In the genomic region with DNA sequence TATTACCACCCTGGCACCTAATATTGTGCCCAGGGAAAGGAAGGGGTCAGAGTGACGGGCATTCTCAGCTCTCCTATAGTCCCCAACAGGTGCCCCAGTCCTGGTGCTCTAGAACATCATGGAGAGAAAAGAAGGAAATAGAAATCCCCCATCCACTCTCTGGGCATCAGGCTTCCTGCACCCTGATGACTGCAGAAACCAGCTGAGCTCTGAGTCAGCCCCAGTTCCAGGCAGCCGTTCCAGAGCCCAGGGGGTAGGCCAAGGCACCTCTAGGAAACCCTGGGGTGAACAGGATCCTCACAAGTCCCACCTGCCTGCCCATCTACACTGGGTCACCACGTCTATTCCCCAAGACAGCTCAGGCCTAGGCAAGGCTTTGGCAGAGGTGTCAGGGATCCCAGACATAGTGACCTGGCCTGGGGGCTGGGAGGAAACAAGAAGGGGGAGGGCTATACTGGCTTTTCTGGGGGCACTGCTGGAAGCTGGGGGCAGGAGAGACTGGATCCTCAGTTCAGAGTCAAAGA, we compare ENCODE assay signal across 14 cellular contexts. TPM values are rescaled to one million over a fixed set of nuclear protein-coding genes. Genes with fewer than 3 reads are reported as not detected.
A peak's percentile ranks its signal among the peaks of the same experiment; 100 is the strongest.
DNase-seq lines count a peak whose midpoint lies in the region; ATAC-seq and TF ChIP-seq lines count a peak whose summit lies in the region.
"Had no signal": no experiment of that assay in that cellular context is flagged by ENCODE, and none has a peak within 500 bp of the region (broad histone marks: within the 10 kb centered on the region; RNA-seq: fewer than 3 reads in every experiment).

No MANE protein-coding gene starts in this region.

- H3K36me3 ChIP-seq in PC-3 (ENCODE audit: low read depth, low read length), result no peaks in the 10 kb centered on the region
- H3K36me3 ChIP-seq in mucosa of rectum (ENCODE audit: control insufficient read depth in 2 of 2, insufficient read depth in 2 of 2, low read length in 2 of 2), result no peaks in the 10 kb centered on the region
- H3K36me3 ChIP-seq: BLaER1 treated with 17β-estradiol and CSF1 and Interleukin-3, amounts not matched to agents 10 nM and 100 nM; spleen had no signal

- intact Hi-C loops in PC-3 (cut with micrococcal nuclease), result no loop called here
- intact Hi-C loops in posterior vena cava (cut with DNase I), result no loop called here

- H3K9me3 ChIP-seq in PC-3 (ENCODE audit: low read length) (no peaks in the 10 kb centered on the region), mucosa of rectum (ENCODE audit: control insufficient read depth in 2 of 2, low read length in 2 of 2) (no peaks in the 10 kb centered on the region)
- H3K9me3 ChIP-seq: BLaER1 treated with 17β-estradiol and CSF1 and Interleukin-3, amounts not matched to agents 10 nM and 100 nM; spleen had no signal

- H3K79me2 ChIP-seq in PC-3 (ENCODE audit: low read length), result peaks cover 26% of the 10 kb centered on the region

- no peaks in the 10 kb centered on the region for H3K9me2 ChIP-seq in PC-3 (replicated peaks; ENCODE audit: low read length)

- H3K27ac ChIP-seq in C4-2B, result peak overlapping the region; percentile 66
- H3K27ac ChIP-seq in PC-3 (ENCODE audit: low read length), result peak overlapping the region; percentile 80
- peak overlapping the region in 1 of 2 donors; percentile 38 for H3K27ac ChIP-seq in mucosa of rectum (ENCODE audit: low read depth in 2 of 2, low read length in 2 of 2)
- H3K27ac ChIP-seq: HL-60, spleen had no signal

- TF ChIP-seq CTCF in C4-2B (conservative IDR thresholded peaks at IDR 0.05) (no peak), PC-3 (conservative IDR thresholded peaks at IDR 0.05; ENCODE audit: low read depth, low read length) (no peak), epithelial cell of esophagus (IDR thresholded peaks at IDR 0.05; ENCODE audit: insufficient read depth, low read depth, low read length, missing control alignments) (no peak)

- peak overlapping the region; percentile 58 for H3K4me3 ChIP-seq in PC-3 (ENCODE audit: low read length)
- peak overlapping the region; percentile 88 for H3K4me3 ChIP-seq in epithelial cell of esophagus (ENCODE audit: low read length)
- peak overlapping the region; percentile 54 to 57 for H3K4me3 ChIP-seq in mucosa of rectum (ENCODE audit: low read length in 2 of 2)
- H3K4me3 ChIP-seq: BLaER1 treated with 17β-estradiol and CSF1 and Interleukin-3, amounts not matched to agents 10 nM and 100 nM; spleen had no signal

- DNase-seq in PC-3 (peak; percentile 64), epithelial cell of esophagus (ENCODE audit: low read depth) (peak; percentile 87), NCI-H82 treated with DMSO at 0.1 percent for 48 hours (lab: John Stamatoyannopoulos, UW; ENCODE audit: unreplicated experiment) (no peak), AML-193 (lab: John Stamatoyannopoulos, UW) (no peak), posterior vena cava (ENCODE audit: low spot score) (no peak), SHP77 treated with DMSO at 0.1 percent for 48 hours (lab: John Stamatoyannopoulos, UW) (no peak)
- DNase-seq: NCI-H1105 treated with DMSO at 0.1 percent for 48 hours; NK-92 treated with Interleukin-12 subunit alpha and Interleukin-12 subunit beta, amount 100 ng/mL, for 24 hours had no signal

- H4K20me1 ChIP-seq in PC-3 (ENCODE audit: low read length), result no peaks in the 10 kb centered on the region
- H4K20me1 ChIP-seq: BLaER1 treated with 17β-estradiol and CSF1 and Interleukin-3, amounts not matched to agents 10 nM and 100 nM had no signal

- CTCF ChIA-PET in PC-3 (lab: Charles Lee), result interaction anchor here (0.6 kb wide), 1 partner anchor 9 kb away, joined by 4 read pairs; no protein-coding TSS in a partner anchor

- H3K9ac ChIP-seq in PC-3 (ENCODE audit: low read length) (peak overlapping the region; percentile 68), mucosa of rectum (ENCODE audit: low read depth in 1 of 2, low read length in 2 of 2) (peak overlapping the region; percentile 61 to 65)

- BruUV-seq in PC-3 (replicated peaks; lab: Mats Ljungman, UMichigan), result no TSS peak

- H3K4me1 ChIP-seq in PC-3 (ENCODE audit: insufficient read depth, low read length) (peaks cover 83% of the 10 kb centered on the region), mucosa of rectum (ENCODE audit: control insufficient read depth in 2 of 2, insufficient read depth in 2 of 2, low read length in 2 of 2) (peaks cover 11 to 41% of the 10 kb centered on the region in 2 donors)

- ATAC-seq in PC-3, result peak; percentile 38

- H3K27me3 ChIP-seq in PC-3 (ENCODE audit: low read length) (no peaks in the 10 kb centered on the region), mucosa of rectum (ENCODE audit: control insufficient read depth in 2 of 2, insufficient read depth in 2 of 2, low read length in 2 of 2) (no peaks in the 10 kb centered on the region)
- H3K27me3 ChIP-seq: BLaER1 treated with 17β-estradiol and CSF1 and Interleukin-3, amounts not matched to agents 10 nM and 100 nM; spleen had no signal

- H3F3A ChIP-seq in PC-3 (ENCODE audit: low read length, unreplicated experiment), result no peaks in the 10 kb centered on the region

- no peak overlapping the region for H2AFZ ChIP-seq in PC-3 (ENCODE audit: low read length)

- POLR2A ChIA-PET in PC-3 (lab: Charles Lee; ENCODE audit: unreplicated experiment), result no interaction called here

- H3K4me2 ChIP-seq in PC-3 (ENCODE audit: low read length), result peak overlapping the region; percentile 83

RNA-seq across cellular contexts. Expression of a gene that starts 0.7 kb away (rescaled TPM):
- total RNA-seq in PC-3 (2014; rRNA removed) (6.8 and 7.0 TPM in 2 replicates), posterior vena cava (under 1 TPM in 1 of 2 donors, not detected in 1; 0.19 TPM)
- total RNA-seq: spleen had no signal

RNA-seq across cellular contexts. Expression of a gene that starts 9.5 kb away (rescaled TPM):
- total RNA-seq in PC-3 (2014; rRNA removed) (3.2 and 3.3 TPM in 2 replicates), posterior vena cava (1 to 10 TPM; 2.4 to 4.2 TPM)

RNA-seq across cellular contexts. Expression of a gene that starts 19.0 kb away (rescaled TPM):
- total RNA-seq in PC-3 (2014; rRNA removed) (0.12 and 0.55 TPM in 2 replicates), posterior vena cava (10 to 100 TPM; 10.5 to 15.2 TPM)
- total RNA-seq: glomerular endothelial cell had no signal

RNA-seq across cellular contexts. Expression of a gene that starts 29.2 kb away (rescaled TPM):
- total RNA-seq in PC-3 (2014; rRNA removed), result 174 and 197 TPM in 2 replicates
- 10 to 100 TPM; 35.8 to 43.6 TPM for total RNA-seq in posterior vena cava

RNA-seq across cellular contexts. Expression of a gene that starts 29.3 kb away (rescaled TPM):
- total RNA-seq in PC-3 (2014; rRNA removed), result 18.1 and 27.0 TPM in 2 replicates
- 10 to 100 TPM; 23.7 to 29.6 TPM for total RNA-seq in posterior vena cava

Comparison
In these comparisons a context has a peak if more than half of its experiments do, and no peak if none do; other contexts are left out.
1. DNase-seq: peak in PC-3 (single experiment) and epithelial cell of esophagus (single experiment); none in NCI-H82 treated with DMSO at 0.1 percent for 48 hours (single experiment), AML-193 (0 of 2), posterior vena cava (single experiment) and SHP77 treated with DMSO at 0.1 percent for 48 hours (single experiment).
2. Peak in every context shown above with its lines, with median percentiles within 50 percentile points of each other: H3K4me3 ChIP-seq.